In genomic region chr13:107422421-107422820, GRCh38 we compare ENCODE assay signal across 16 cellular contexts.
DNase-seq lines count a peak whose midpoint lies in the region; ATAC-seq and TF ChIP-seq lines count a peak whose summit lies in the region.
"Had no signal": no experiment of that assay in that cellular context is flagged by ENCODE, and none has a peak within 500 bp of the region (broad histone marks: within the 10 kb centered on the region; RNA-seq: fewer than 3 reads in every experiment).

No MANE protein-coding gene starts in this region.

- CTCF ChIA-PET in activated CD8-positive, alpha-beta memory T cell treated with anti-CD3 and anti-CD28 coated beads, Interleukin-2, amount 10 ng/mL, durations not matched to agents 7 days and 5 days (lab: Charles Lee): no interaction called here

- H3K4me3 ChIP-seq in Jurkat, Clone E6-1 (ENCODE audit: low read length): no peak overlapping the region
- H3K4me3 ChIP-seq in brain microvascular endothelial cell (ENCODE audit: low read depth, low read length) (no peak overlapping the region), stomach (no peak overlapping the region)

- DNase-seq in activated CD8-positive, alpha-beta memory T cell treated with anti-CD3 and anti-CD28 coated beads, Interleukin-2, amount 10 ng/mL, durations not matched to agents 7 days and 5 days: no peak
- no peak for DNase-seq in activated CD8-positive, alpha-beta memory T cell treated with anti-CD3 and anti-CD28 coated beads for 24 hours
- DNase-seq in Jurkat, Clone E6-1 (ENCODE audit: low read depth, low spot score): peak; percentile 72
- DNase-seq in brain microvascular endothelial cell (no peak), AG08396 (ENCODE audit: low spot score) (no peak), stomach (no peak), NCI-H2227 (lab: John Stamatoyannopoulos, UW; ENCODE audit: unreplicated experiment) (no peak)
- DNase-seq in natural killer cell treated with Interleukin-12 subunit alpha and Interleukin-12 subunit beta and Interleukin-15 and Interleukin-18, amount 100 ng/mL, for 72 hours (ENCODE audit: low spot score): no peak
- DNase-seq: Calu3, HFFc6, MM.1S, NCI-H1417 treated with DMSO at 0.1 percent for 48 hours, NCI-H1930, NCI-H82 had no signal

- H3K27me3 Mint-ChIP-seq in activated CD8-positive, alpha-beta memory T cell treated with anti-CD3 and anti-CD28 coated beads, Interleukin-2, amount 10 ng/mL, durations not matched to agents 7 days and 5 days: no peaks in the 10 kb centered on the region
- no peaks in the 10 kb centered on the region for H3K27me3 Mint-ChIP-seq in natural killer cell treated with Interleukin-12 subunit alpha and Interleukin-12 subunit beta and Interleukin-15 and Interleukin-18, amount 100 ng/mL, for 72 hours
- H3K27me3 Mint-ChIP-seq: CD4-positive, CD25-positive, alpha-beta regulatory T cell had no signal

- H3K27ac Mint-ChIP-seq in activated CD8-positive, alpha-beta memory T cell treated with anti-CD3 and anti-CD28 coated beads, Interleukin-2, amount 10 ng/mL, durations not matched to agents 7 days and 5 days: peak overlapping the region; percentile 27
- peak overlapping the region in 1 of 2 donors; percentile 31 for H3K27ac Mint-ChIP-seq in natural killer cell treated with Interleukin-12 subunit alpha and Interleukin-12 subunit beta and Interleukin-15 and Interleukin-18, amount 100 ng/mL, for 72 hours
- H3K27ac Mint-ChIP-seq: CD4-positive, CD25-positive, alpha-beta regulatory T cell; HFFc6 had no signal

- H3K36me3 Mint-ChIP-seq in activated CD8-positive, alpha-beta memory T cell treated with anti-CD3 and anti-CD28 coated beads, Interleukin-2, amount 10 ng/mL, durations not matched to agents 7 days and 5 days: no peaks in the 10 kb centered on the region
- peaks cover 10% of the 10 kb centered on the region for H3K36me3 Mint-ChIP-seq in natural killer cell treated with Interleukin-12 subunit alpha and Interleukin-12 subunit beta and Interleukin-15 and Interleukin-18, amount 100 ng/mL, for 72 hours
- H3K36me3 Mint-ChIP-seq: CD4-positive, CD25-positive, alpha-beta regulatory T cell had no signal

- H3K36me3 ChIP-seq in brain microvascular endothelial cell (replicated peaks): no peaks in the 10 kb centered on the region
- no peaks in the 10 kb centered on the region for H3K36me3 ChIP-seq in stomach

- WGBS in stomach, 5 donors: 80 to 90% (median 86%) methylated on average over 2 of the region's 2 CpGs

- H3K27me3 ChIP-seq in brain microvascular endothelial cell (replicated peaks): no peaks in the 10 kb centered on the region
- no peaks in the 10 kb centered on the region for H3K27me3 ChIP-seq in stomach

- H3K9me3 Mint-ChIP-seq in activated CD8-positive, alpha-beta memory T cell treated with anti-CD3 and anti-CD28 coated beads, Interleukin-2, amount 10 ng/mL, durations not matched to agents 7 days and 5 days (ENCODE audit: low read depth): peaks cover 2% of the 10 kb centered on the region
- peaks cover 7% of the 10 kb centered on the region for H3K9me3 Mint-ChIP-seq in natural killer cell treated with Interleukin-12 subunit alpha and Interleukin-12 subunit beta and Interleukin-15 and Interleukin-18, amount 100 ng/mL, for 72 hours

- H3K27ac ChIP-seq in brain microvascular endothelial cell (peak overlapping the region; percentile 3), stomach (no peak overlapping the region)

- no peak overlapping the region for H3K4me3 Mint-ChIP-seq in activated CD8-positive, alpha-beta memory T cell treated with anti-CD3 and anti-CD28 coated beads, Interleukin-2, amount 10 ng/mL, durations not matched to agents 7 days and 5 days
- peak overlapping the region; percentile 26 for H3K4me3 Mint-ChIP-seq in natural killer cell treated with Interleukin-12 subunit alpha and Interleukin-12 subunit beta and Interleukin-15 and Interleukin-18, amount 100 ng/mL, for 72 hours
- H3K4me3 Mint-ChIP-seq: HFFc6 had no signal

- H3K4me1 ChIP-seq in stomach: no peaks in the 10 kb centered on the region

- no peak for TF ChIP-seq EP300 in stomach (IDR thresholded peaks at IDR 0.05)

- intact Hi-C loops in stomach (cut with DNase I; ENCODE audit: low total_unique reads): no loop called here

- H3K4me1 Mint-ChIP-seq in activated CD8-positive, alpha-beta memory T cell treated with anti-CD3 and anti-CD28 coated beads, Interleukin-2, amount 10 ng/mL, durations not matched to agents 7 days and 5 days: peaks cover 2% of the 10 kb centered on the region
- peaks cover 26 to 30% of the 10 kb centered on the region in 2 donors for H3K4me1 Mint-ChIP-seq in natural killer cell treated with Interleukin-12 subunit alpha and Interleukin-12 subunit beta and Interleukin-15 and Interleukin-18, amount 100 ng/mL, for 72 hours (ENCODE audit: low read depth in 2 of 2)
- H3K4me1 Mint-ChIP-seq: CD4-positive, CD25-positive, alpha-beta regulatory T cell had no signal

- ATAC-seq in activated CD8-positive, alpha-beta memory T cell treated with anti-CD3 and anti-CD28 coated beads, Interleukin-2, amount 10 ng/mL, durations not matched to agents 7 days and 5 days: no peak
- peak in 1 of 2 donors; percentile 36 for ATAC-seq in natural killer cell treated with Interleukin-12 subunit alpha and Interleukin-12 subunit beta and Interleukin-15 and Interleukin-18, amount 100 ng/mL, for 72 hours
- ATAC-seq: Panc1 had no signal

- TF ChIP-seq CTCF in brain microvascular endothelial cell (IDR thresholded peaks at IDR 0.05; ENCODE audit: low read depth, low read length, missing control alignments) (no peak), stomach (IDR thresholded peaks at IDR 0.05) (no peak)

- H3K9me3 ChIP-seq in stomach: peaks cover 0 to 4% (median 0%) of the 10 kb centered on the region in 4 donors

- in situ Hi-C loops in brain microvascular endothelial cell (cut with HindIII; ENCODE audit: low pct_ligation_motif_present, low sequenced_read_pairs): no loop called here

- TF ChIP-seq POLR2A in stomach (IDR thresholded peaks at IDR 0.05): no peak
